ENCODE assay signal across 16 cellular contexts in the genomic region with DNA sequence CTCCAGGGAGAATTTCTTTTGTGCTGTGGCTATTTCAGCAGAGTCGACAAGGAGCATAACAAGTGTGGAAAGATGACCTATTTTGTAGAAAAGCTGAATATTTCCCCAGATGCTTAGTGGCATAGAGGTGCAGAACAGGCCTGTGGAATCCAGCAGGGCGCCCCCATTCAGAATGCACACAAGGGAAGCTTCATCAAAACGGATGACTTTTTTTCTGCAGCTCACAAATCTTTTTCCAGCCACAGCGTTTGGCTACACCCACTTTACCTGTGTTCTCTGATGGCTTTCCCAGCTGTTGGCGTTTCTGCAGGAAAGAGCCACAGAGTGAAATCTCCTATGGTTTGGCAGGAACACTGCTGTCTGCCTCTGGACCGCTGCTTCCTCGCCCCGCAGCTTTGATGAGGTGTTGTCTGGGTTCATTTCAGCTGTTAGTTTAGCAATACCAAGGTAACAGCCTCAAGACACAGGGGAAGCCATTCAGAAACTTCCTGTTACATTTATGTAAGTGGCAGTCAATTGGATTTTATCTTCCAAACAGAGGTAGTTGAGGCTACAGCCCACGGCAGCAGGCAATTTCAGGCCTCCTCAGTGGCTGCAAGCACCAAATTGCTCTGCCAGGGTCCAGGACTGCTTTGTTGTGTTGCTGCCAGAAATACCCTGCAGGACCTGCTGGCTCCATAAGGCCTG.
DNase-seq lines count a peak whose midpoint lies in the region; ATAC-seq and TF ChIP-seq lines count a peak whose summit lies in the region.
"Had no signal": no experiment of that assay in that cellular context is flagged by ENCODE, and none has a peak within 500 bp of the region (broad histone marks: within the 10 kb centered on the region; RNA-seq: fewer than 3 reads in every experiment).

No MANE protein-coding gene starts in this region.

- peak; percentile 64 to 72 for DNase-seq in AML-193 (lab: John Stamatoyannopoulos, UW)
- peak; percentile 21 for DNase-seq in NCI-H2029 treated with DMSO at 0.1 percent for 48 hours (lab: John Stamatoyannopoulos, UW)
- peak in 6 of 61 donors; percentile 28 to 77 (median 49) for DNase-seq in caudate nucleus (lab: John Stamatoyannopoulos, UW)
- no peak for DNase-seq in uterus
- no peak for DNase-seq in esophagus squamous epithelium (lab: John Stamatoyannopoulos, UW)
- no peak for DNase-seq in GDM1 (lab: John Stamatoyannopoulos, UW)
- DNase-seq: activated gamma-delta T cell treated with Interleukin-2 at 50 U/mL for 16 hours; BE2C; effector CD8-positive, alpha-beta T cell; H9; NCI-H1092 treated with DMSO at 0.1 percent for 48 hours; stimulated activated CD4-positive, alpha-beta T cell treated with anti-CD3 and anti-CD28 coated beads, Interleukin-4, amount 100 ng/mL, for 4 hours; SW 1271; tibial artery had no signal

- peaks cover 32 to 50% (median 49%) of the 10 kb centered on the region in 10 experiments for H3K4me1 ChIP-seq in BLaER1 treated with 17β-estradiol and CSF1 and Interleukin-3, amounts not matched to agents 10 nM and 100 nM
- no peaks in the 10 kb centered on the region for H3K4me1 ChIP-seq in uterus
- peaks cover 0 to 15% (median 0%) of the 10 kb centered on the region in 3 donors for H3K4me1 ChIP-seq in esophagus squamous epithelium
- H3K4me1 ChIP-seq: tibial artery had no signal

- H3K9ac ChIP-seq in BLaER1 treated with 17β-estradiol and CSF1 and Interleukin-3, amounts not matched to agents 10 nM and 100 nM: peak overlapping the region in 1 of 11 experiments; percentile 11; a peak in 1 of 22 replicates

- H3K36me3 ChIP-seq in BLaER1 treated with 17β-estradiol and CSF1 and Interleukin-3, amounts not matched to agents 10 nM and 100 nM: peaks cover 0 to 4% (median 0%) of the 10 kb centered on the region in 11 experiments; a peak in 1 of 22 replicates
- no peaks in the 10 kb centered on the region for H3K36me3 ChIP-seq in uterus
- H3K36me3 ChIP-seq in esophagus squamous epithelium: peaks cover 0 to 47% (median 0%) of the 10 kb centered on the region in 3 donors
- H3K36me3 ChIP-seq: BE2C had no signal

- H3K9me3 ChIP-seq in BLaER1 treated with 17β-estradiol and CSF1 and Interleukin-3, amounts not matched to agents 10 nM and 100 nM (replicated peaks in 1 of 11): no peaks in the 10 kb centered on the region
- H3K9me3 ChIP-seq in uterus: no peaks in the 10 kb centered on the region
- H3K9me3 ChIP-seq in esophagus squamous epithelium: no peaks in the 10 kb centered on the region
- H3K9me3 ChIP-seq: BE2C, tibial artery had no signal

- no peak for TF ChIP-seq CTCF in uterus (IDR thresholded peaks at IDR 0.05)
- TF ChIP-seq CTCF in esophagus squamous epithelium (IDR thresholded peaks at IDR 0.05): no peak

- peak overlapping the region; percentile 54 to 85 (median 68) for H3K4me2 ChIP-seq in BLaER1 treated with 17β-estradiol and CSF1 and Interleukin-3, amounts not matched to agents 10 nM and 100 nM

- H3K27me3 ChIP-seq in BLaER1 treated with 17β-estradiol and CSF1 and Interleukin-3, amounts not matched to agents 10 nM and 100 nM: peaks cover 0 to 9% (median 0%) of the 10 kb centered on the region in 11 experiments; a peak in 2 of 22 replicates
- H3K27me3 ChIP-seq in uterus: no peaks in the 10 kb centered on the region
- no peaks in the 10 kb centered on the region for H3K27me3 ChIP-seq in esophagus squamous epithelium
- H3K27me3 ChIP-seq: BE2C, tibial artery had no signal

- intact Hi-C loops in uterus (cut with DNase I; ENCODE audit: low total_unique reads) (no loop called here), esophagus squamous epithelium (cut with DNase I) (no loop called here)

- H3K4me3 ChIP-seq in BLaER1 treated with 17β-estradiol and CSF1 and Interleukin-3, amounts not matched to agents 10 nM and 100 nM: no peak overlapping the region
- no peak overlapping the region for H3K4me3 ChIP-seq in uterus
- no peak overlapping the region for H3K4me3 ChIP-seq in esophagus squamous epithelium
- H3K4me3 ChIP-seq: tibial artery had no signal

- peak overlapping the region in 1 of 11 experiments; percentile 46; a peak in 1 of 22 replicates for H3K27ac ChIP-seq in BLaER1 treated with 17β-estradiol and CSF1 and Interleukin-3, amounts not matched to agents 10 nM and 100 nM
- peak overlapping the region; percentile 88 for H3K27ac ChIP-seq in caudate nucleus (ENCODE audit: low read depth, low read length)
- H3K27ac ChIP-seq in uterus: no peak overlapping the region
- H3K27ac ChIP-seq in esophagus squamous epithelium: no peak overlapping the region
- H3K27ac ChIP-seq: tibial artery had no signal

- 27 to 68% methylated on average over 7 to 8 of the region's 9 CpGs for WGBS in esophagus squamous epithelium, 2 donors

- ATAC-seq in HG03139 (IDR thresholded peaks at IDR 0.05; ENCODE audit: unreplicated experiment): no peak

- H4K20me1 ChIP-seq in BLaER1 treated with 17β-estradiol and CSF1 and Interleukin-3, amounts not matched to agents 10 nM and 100 nM: no peaks in the 10 kb centered on the region

- no peak for TF ChIP-seq POLR2A in uterus (IDR thresholded peaks at IDR 0.05)
- no peak for TF ChIP-seq POLR2A in esophagus squamous epithelium (IDR thresholded peaks at IDR 0.05)

Comparison
In these comparisons a context has a peak if more than half of its experiments do, and no peak if none do; other contexts are left out.
1. DNase-seq: peak in AML-193 (2 of 2) and NCI-H2029 treated with DMSO at 0.1 percent for 48 hours (single experiment); none in uterus (0 of 2), esophagus squamous epithelium (single experiment) and GDM1 (single experiment).